Comparison of ENCODE assay signal across 16 cellular contexts in genomic region chr22:17410576-17410975, GRCh38.
"Had no signal": no experiment of that assay in that cellular context is flagged by ENCODE, and none has a peak within 500 bp of the region (broad histone marks: within the 10 kb centered on the region; RNA-seq: fewer than 3 reads in every experiment).

No MANE protein-coding gene starts in this region.

- H3K4me3 Mint-ChIP-seq: activated T-cell treated with anti-CD3 and anti-CD28 coated beads, Interleukin-2, amount 50 U/mL, for 24 hours; activated T-helper 17 cell treated with anti-CD3 and anti-CD28 coated beads, Interleukin-2, amount 50 U/mL, for 72 hours; memory B cell; stimulated activated memory B cell treated with anti-CD40 and anti-IgM and Interleukin-4, amounts not matched to agents 10 μg/mL and 1 μg/mL and 100 μg/mL, for 72 hours had no signal

- H3K4me2 ChIP-seq: smooth muscle cell had no signal

- H3K27me3 ChIP-seq: breast epithelium, sigmoid colon, stomach, suprapubic skin, tibial nerve had no signal

- H3K4me1 ChIP-seq: breast epithelium, sigmoid colon, stomach, suprapubic skin, tibial nerve had no signal

- H3K36me3 ChIP-seq: breast epithelium, sigmoid colon, stomach, suprapubic skin, tibial nerve, WERI-Rb-1 had no signal

- H3K36me3 Mint-ChIP-seq: activated naive CD4-positive, alpha-beta T cell treated with anti-CD3 and anti-CD28 coated beads, Interleukin-2, amount 50 U/mL, for 72 hours; memory B cell; stimulated activated memory B cell treated with anti-CD40 and anti-IgM and Interleukin-4, amounts not matched to agents 10 μg/mL and 1 μg/mL and 100 μg/mL, for 72 hours had no signal

- H3K9me3 Mint-ChIP-seq: activated naive CD4-positive, alpha-beta T cell treated with anti-CD3 and anti-CD28 coated beads, Interleukin-2, amount 50 U/mL, for 72 hours; activated T-cell treated with anti-CD3 and anti-CD28 coated beads, Interleukin-2, amount 50 U/mL, for 24 hours; activated T-helper 17 cell treated with anti-CD3 and anti-CD28 coated beads, Interleukin-2, amount 50 U/mL, for 72 hours; memory B cell; stimulated activated memory B cell treated with anti-CD40 and anti-IgM and Interleukin-4, amounts not matched to agents 10 μg/mL and 1 μg/mL and 100 μg/mL, for 72 hours had no signal

- H3K27ac ChIP-seq: breast epithelium, sigmoid colon, stomach, suprapubic skin, tibial nerve, WERI-Rb-1 had no signal

- H3K27me3 Mint-ChIP-seq: activated T-helper 17 cell treated with anti-CD3 and anti-CD28 coated beads, Interleukin-2, amount 50 U/mL, for 72 hours had no signal

- ATAC-seq: activated naive CD4-positive, alpha-beta T cell treated with anti-CD3 and anti-CD28 coated beads, Interleukin-2, amount 50 U/mL, for 72 hours; activated T-helper 17 cell treated with anti-CD3 and anti-CD28 coated beads, Interleukin-2, amount 50 U/mL, for 72 hours; stimulated activated memory B cell treated with anti-CD40 and anti-IgM and Interleukin-4, amounts not matched to agents 10 μg/mL and 1 μg/mL and 100 μg/mL, for 72 hours had no signal

- H3K4me3 ChIP-seq: breast epithelium, sigmoid colon, smooth muscle cell, stomach, suprapubic skin, tibial nerve had no signal

- DNase-seq: activated CD8-positive, alpha-beta memory T cell treated with anti-CD3 and anti-CD28 coated beads for 24 hours; activated CD8-positive, alpha-beta memory T cell treated with anti-CD3 and anti-CD28 coated beads, Interleukin-2, amount 50 U/mL, for 4 hours; activated T-cell treated with anti-CD3 and anti-CD28 coated beads, Interleukin-2, amount 50 U/mL, for 24 hours; aorta; sigmoid colon; stimulated activated CD4-positive, alpha-beta T cell treated with anti-CD3 and anti-CD28 coated beads, Interleukin-15, amount 100 ng/mL, for 24 hours; stomach; WERI-Rb-1 had no signal

- H3K9me3 ChIP-seq: breast epithelium, sigmoid colon, stomach, suprapubic skin, tibial nerve had no signal

- H3K4me1 Mint-ChIP-seq: activated T-helper 17 cell treated with anti-CD3 and anti-CD28 coated beads, Interleukin-2, amount 50 U/mL, for 72 hours; memory B cell; stimulated activated memory B cell treated with anti-CD40 and anti-IgM and Interleukin-4, amounts not matched to agents 10 μg/mL and 1 μg/mL and 100 μg/mL, for 72 hours had no signal

- H3K27ac Mint-ChIP-seq: activated naive CD4-positive, alpha-beta T cell treated with anti-CD3 and anti-CD28 coated beads, Interleukin-2, amount 50 U/mL, for 72 hours; activated T-cell treated with anti-CD3 and anti-CD28 coated beads, Interleukin-2, amount 50 U/mL, for 24 hours; activated T-helper 17 cell treated with anti-CD3 and anti-CD28 coated beads, Interleukin-2, amount 50 U/mL, for 72 hours; memory B cell; stimulated activated memory B cell treated with anti-CD40 and anti-IgM and Interleukin-4, amounts not matched to agents 10 μg/mL and 1 μg/mL and 100 μg/mL, for 72 hours had no signal
